Comparison of ENCODE assay signal across 7 cellular contexts in the genomic region with DNA sequence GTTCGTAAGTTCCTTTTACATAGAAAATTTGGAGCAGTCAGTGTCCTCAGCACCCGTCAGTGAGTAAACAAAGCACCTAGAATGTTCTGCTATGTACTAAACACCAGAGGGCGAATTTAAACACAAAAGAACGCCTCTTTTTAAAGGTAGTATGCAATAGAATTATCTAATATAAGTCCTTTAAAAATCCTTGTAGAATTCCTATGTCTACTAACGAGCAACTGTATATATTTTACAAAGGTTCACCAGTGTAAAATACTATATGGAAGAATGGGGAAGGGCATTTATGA. TPM values are rescaled to one million over a fixed set of nuclear protein-coding genes. Genes with fewer than 3 reads are reported as not detected.
DNase-seq lines count a peak whose midpoint lies in the region; ATAC-seq, FAIRE-seq and TF ChIP-seq lines count a peak whose summit lies in the region.

No MANE protein-coding gene starts in this region.

- no peak for TF ChIP-seq EP300 in esophagus muscularis mucosa (IDR thresholded peaks at IDR 0.05)

- TF ChIP-seq CTCF in Peyer's patch (IDR thresholded peaks at IDR 0.05) (peak in 3 of 6 experiments; percentile 18 to 34 (median 34)), esophagus muscularis mucosa (IDR thresholded peaks at IDR 0.05) (no peak), osteocyte (IDR thresholded peaks at IDR 0.05) (peak; percentile 31), D721Med (IDR thresholded peaks at IDR 0.05; ENCODE audit: insufficient read depth, missing control alignments) (no peak)

- peak; percentile 44 for ATAC-seq in GM19023 (IDR thresholded peaks at IDR 0.05; ENCODE audit: unreplicated experiment)
- ATAC-seq in HG02938 (IDR thresholded peaks at IDR 0.05; ENCODE audit: unreplicated experiment), result peak; percentile 67

- TF ChIP-seq POLR2A in Peyer's patch (IDR thresholded peaks at IDR 0.05) (no peak), esophagus muscularis mucosa (IDR thresholded peaks at IDR 0.05; ENCODE audit: low read depth) (no peak)

- no peaks in the 10 kb centered on the region for H3K9me3 ChIP-seq in Peyer's patch
- no peaks in the 10 kb centered on the region for H3K9me3 ChIP-seq in esophagus muscularis mucosa

- FAIRE-seq in D721Med (lab: Jason Lieb, UNC), result no peak

- H3K4me3 Mint-ChIP-seq in osteocyte (ENCODE audit: unreplicated experiment), result peak overlapping the region; percentile 76

- H3K27ac ChIP-seq in Peyer's patch (no peak overlapping the region), esophagus muscularis mucosa (replicated peaks in 1 of 4) (no peak overlapping the region)

- intact Hi-C loops in esophagus muscularis mucosa (cut with DNase I), result no loop called here

- H3K36me3 ChIP-seq in Peyer's patch, result no peaks in the 10 kb centered on the region
- no peaks in the 10 kb centered on the region for H3K36me3 ChIP-seq in esophagus muscularis mucosa

- H3K4me3 ChIP-seq in Peyer's patch, result peak overlapping the region; percentile 21 to 59 (median 41)
- H3K4me3 ChIP-seq in esophagus muscularis mucosa, result peak overlapping the region; percentile 39 to 56 (median 52)

- WGBS in esophagus muscularis mucosa, result 43% methylated on average over 5 of the region's 5 CpGs

- DNase-seq in Peyer's patch (no peak), esophagus muscularis mucosa (ENCODE audit: extremely low spot score) (no peak), osteocyte (ENCODE audit: extremely low spot score, unreplicated experiment) (no peak), germinal center (ENCODE audit: low spot score) (no peak), D721Med (ENCODE audit: insufficient read length, low spot score) (no peak)

- H3K36me3 Mint-ChIP-seq in osteocyte (ENCODE audit: unreplicated experiment), result no peaks in the 10 kb centered on the region

- H3K4me1 Mint-ChIP-seq in osteocyte (ENCODE audit: unreplicated experiment), result peaks cover 5% of the 10 kb centered on the region

- H3K4me1 ChIP-seq in Peyer's patch, result no peaks in the 10 kb centered on the region
- peaks cover 0 to 6% (median 3%) of the 10 kb centered on the region in 4 donors for H3K4me1 ChIP-seq in esophagus muscularis mucosa

- H3K9me3 Mint-ChIP-seq in osteocyte (ENCODE audit: unreplicated experiment), result no peaks in the 10 kb centered on the region

- no peaks in the 10 kb centered on the region for H3K27me3 ChIP-seq in Peyer's patch
- H3K27me3 ChIP-seq in esophagus muscularis mucosa, result no peaks in the 10 kb centered on the region

- H3K27me3 Mint-ChIP-seq in osteocyte (ENCODE audit: unreplicated experiment), result peaks cover 6% of the 10 kb centered on the region

- H3K27ac Mint-ChIP-seq in osteocyte (ENCODE audit: unreplicated experiment), result no peak overlapping the region

RNA-seq across cellular contexts. Expression of gene TMEM232, which starts 0.5 kb away (rescaled TPM):
- total RNA-seq in Peyer's patch (1 to 10 TPM; 1.1 to 5.5 (median 3.3) TPM), esophagus muscularis mucosa (1 to 10 TPM; 1.2 to 3.8 (median 2.0) TPM), osteocyte (2.7 and 3.5 TPM in 2 replicates)

RNA-seq across cellular contexts. Expression of gene SLC25A46, which starts 11.8 kb away (rescaled TPM):
- 10 to 100 TPM; 40.0 to 63.0 (median 50.4) TPM for total RNA-seq in Peyer's patch
- 10 to 100 TPM; 49.3 to 63.3 (median 56.2) TPM for total RNA-seq in esophagus muscularis mucosa
- total RNA-seq in osteocyte, result 41.9 and 42.9 TPM in 2 replicates
